ENCODE assay signal across 19 cellular contexts in the genomic region with DNA sequence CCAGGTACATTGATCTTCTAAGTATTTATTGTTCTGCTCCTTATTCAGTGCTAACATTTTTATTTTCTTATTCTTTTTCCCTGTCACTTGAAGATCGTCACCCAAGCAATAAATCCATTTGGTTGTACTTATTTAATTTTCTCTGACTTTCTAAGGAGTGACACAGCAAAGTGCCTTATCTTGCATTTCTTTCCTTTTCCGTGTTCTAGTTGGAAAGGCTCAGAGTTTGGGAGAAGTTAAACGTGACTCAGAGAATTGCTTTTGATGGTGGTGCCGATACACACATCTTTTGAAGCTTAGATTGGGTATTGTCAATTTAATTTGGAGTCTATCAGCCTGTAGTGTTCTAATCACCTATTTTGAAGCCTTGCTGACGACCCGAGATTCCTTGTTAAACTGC.
DNase-seq lines count a peak whose midpoint lies in the region; ATAC-seq and TF ChIP-seq lines count a peak whose summit lies in the region.
"Had no signal": no experiment of that assay in that cellular context is flagged by ENCODE, and none has a peak within 500 bp of the region (broad histone marks: within the 10 kb centered on the region; RNA-seq: fewer than 3 reads in every experiment).

No MANE protein-coding gene starts in this region.

- 57% methylated on average over 6 of the region's 6 CpGs for WGBS in smooth muscle cell (ENCODE audit: low lambda C conversion rate)

- H3K4me1 ChIP-seq in smooth muscle cell (ENCODE audit: low read depth): peaks cover 2% of the 10 kb centered on the region

- TF ChIP-seq CTCF in cardiac fibroblast (IDR thresholded peaks at IDR 0.05; ENCODE audit: low read depth, low read length): no peak
- TF ChIP-seq CTCF in smooth muscle cell (IDR thresholded peaks at IDR 0.05; ENCODE audit: borderline replicate concordance, insufficient read depth, poor library complexity, severe bottlenecking): no peak
- no peak for TF ChIP-seq CTCF in coronary artery (IDR thresholded peaks at IDR 0.05)

- H3K9me3 ChIP-seq in smooth muscle cell (replicated peaks; ENCODE audit: low read depth): no peaks in the 10 kb centered on the region
- H3K9me3 ChIP-seq: MG63, tibial artery had no signal

- H3K9me3 Mint-ChIP-seq in activated T-cell treated with anti-CD3 and anti-CD28 coated beads, Interleukin-2, amount 50 U/mL, for 4 hours: no peaks in the 10 kb centered on the region
- H3K9me3 Mint-ChIP-seq: activated B cell treated with CpG ODN at 0.5 μM for 24 hours had no signal

- DNase-seq in activated T-cell treated with anti-CD3 and anti-CD28 coated beads, Interleukin-2, amount 50 U/mL, for 4 hours: no peak
- DNase-seq in activated T-cell treated with anti-CD3 and anti-CD28 coated beads, Interleukin-2, amount 50 U/mL, for 48 hours: no peak
- DNase-seq in OCI-M1 (lab: John Stamatoyannopoulos, UW) (peak; percentile 5), cardiac fibroblast (ENCODE audit: low read depth in 2 of 2) (peak; percentile 26 to 58), smooth muscle cell (lab: John Stamatoyannopoulos, UW; ENCODE audit: unreplicated experiment) (no peak), coronary artery (ENCODE audit: low spot score) (no peak)
- no peak for DNase-seq in stimulated activated CD4-positive, alpha-beta T cell treated with anti-CD3 and anti-CD28 coated beads, Interleukin-4, amount 100 ng/mL, for 1 hour
- DNase-seq: activated B cell treated with CpG ODN at 0.5 μM for 24 hours; COR-L47; IMR-90; MG63; NCI-H146; NCI-H2171; NCI-H526 treated with DMSO at 0.1 percent for 48 hours; stimulated activated CD4-positive, alpha-beta T cell treated with anti-CD3 and anti-CD28 coated beads, Interleukin-12 subunit alpha, Interleukin-12 subunit beta, amount 100 ng/mL, for 4 hours; tibial artery had no signal

- H3K27me3 Mint-ChIP-seq in activated T-cell treated with anti-CD3 and anti-CD28 coated beads, Interleukin-2, amount 50 U/mL, for 4 hours (ENCODE audit: low read depth): no peaks in the 10 kb centered on the region
- H3K27me3 Mint-ChIP-seq: activated B cell treated with CpG ODN at 0.5 μM for 24 hours had no signal

- no peak overlapping the region for H3K9ac ChIP-seq in smooth muscle cell (ENCODE audit: low read depth)

- H3K4me2 ChIP-seq in smooth muscle cell: no peak overlapping the region

- H3K36me3 Mint-ChIP-seq in activated T-cell treated with anti-CD3 and anti-CD28 coated beads, Interleukin-2, amount 50 U/mL, for 4 hours (ENCODE audit: insufficient read depth): peaks cover 5% of the 10 kb centered on the region
- H3K36me3 Mint-ChIP-seq: mesothelial cell of epicardium had no signal

- no peaks in the 10 kb centered on the region for H3F3A ChIP-seq in smooth muscle cell (ENCODE audit: low read depth)

- H3K4me3 ChIP-seq in cardiac fibroblast (replicated peaks in 1 of 2; ENCODE audit: low read depth in 2 of 2, low read length in 2 of 2) (no peak overlapping the region), smooth muscle cell (no peak overlapping the region), coronary artery (no peak overlapping the region)
- H3K4me3 ChIP-seq: MG63, tibial artery had no signal

- H3K27ac ChIP-seq in smooth muscle cell (ENCODE audit: low read depth) (no peak overlapping the region), coronary artery (no peak overlapping the region)
- H3K27ac ChIP-seq: tibial artery had no signal

- H4K20me1 ChIP-seq in smooth muscle cell (ENCODE audit: low read depth): no peaks in the 10 kb centered on the region

- H3K79me2 ChIP-seq in smooth muscle cell (ENCODE audit: low read depth): peaks cover 8% of the 10 kb centered on the region

- peak overlapping the region; percentile 38 for H2AFZ ChIP-seq in smooth muscle cell (ENCODE audit: low read depth)

- no peak for ATAC-seq in activated T-cell treated with anti-CD3 and anti-CD28 coated beads, Interleukin-2, amount 50 U/mL, for 4 hours
- no peak for ATAC-seq in GM18520 (IDR thresholded peaks at IDR 0.05; ENCODE audit: unreplicated experiment)
- ATAC-seq: esophagus mucosa had no signal

- H3K36me3 ChIP-seq in smooth muscle cell (ENCODE audit: low read depth): no peaks in the 10 kb centered on the region
- H3K36me3 ChIP-seq: MG63, tibial artery had no signal

- H3K4me3 Mint-ChIP-seq in activated T-cell treated with anti-CD3 and anti-CD28 coated beads, Interleukin-2, amount 50 U/mL, for 4 hours: peak overlapping the region; percentile 61
- H3K4me3 Mint-ChIP-seq: activated B cell treated with CpG ODN at 0.5 μM for 24 hours, mesothelial cell of epicardium had no signal

- no peaks in the 10 kb centered on the region for H3K27me3 ChIP-seq in smooth muscle cell (ENCODE audit: low read depth)
- H3K27me3 ChIP-seq: MG63, tibial artery had no signal

- H3K4me1 Mint-ChIP-seq in activated T-cell treated with anti-CD3 and anti-CD28 coated beads, Interleukin-2, amount 50 U/mL, for 4 hours (ENCODE audit: low read depth): peaks cover 91% of the 10 kb centered on the region

Comparison
In these comparisons a context has a peak if more than half of its experiments do, and no peak if none do; other contexts are left out.
1. DNase-seq: peak in OCI-M1 (single experiment) and cardiac fibroblast (2 of 2); none in activated T-cell treated with anti-CD3 and anti-CD28 coated beads, Interleukin-2, amount 50 U/mL, for 4 hours (single experiment), activated T-cell treated with anti-CD3 and anti-CD28 coated beads, Interleukin-2, amount 50 U/mL, for 48 hours (0 of 2), smooth muscle cell (single experiment), coronary artery (single experiment) and stimulated activated CD4-positive, alpha-beta T cell treated with anti-CD3 and anti-CD28 coated beads, Interleukin-4, amount 100 ng/mL, for 1 hour (single experiment).